8 cellular contexts compared by ENCODE assay signal in the genomic region with DNA sequence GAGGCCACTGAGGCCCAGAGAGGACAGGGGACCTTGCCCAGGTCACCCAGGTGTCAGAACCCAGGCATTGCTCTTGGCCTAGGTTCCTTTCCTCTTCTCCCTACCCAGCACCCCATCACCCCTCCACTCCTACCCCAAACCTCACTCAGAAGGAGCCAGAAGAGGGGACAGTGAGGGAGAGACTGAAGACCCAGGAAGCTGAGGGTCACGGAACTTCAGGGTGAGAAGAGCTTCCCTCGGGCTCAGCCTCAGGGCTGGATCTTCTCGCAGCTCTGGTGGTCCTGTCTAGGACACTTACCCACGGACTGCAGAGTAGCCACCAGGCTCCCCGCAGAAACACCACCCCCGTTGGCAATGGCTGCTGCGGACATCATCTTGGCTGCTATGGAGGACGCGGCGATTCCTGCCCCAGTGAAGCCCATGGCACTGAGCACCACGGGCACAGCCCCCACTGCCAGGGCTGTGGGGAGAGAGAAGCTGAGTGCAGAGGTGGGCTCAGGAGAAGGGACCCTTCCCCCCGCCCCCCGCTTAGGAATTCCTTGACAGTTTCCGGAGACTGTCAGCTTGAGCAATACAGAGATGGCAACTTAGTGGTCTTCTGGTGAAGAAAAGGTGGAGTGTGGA. TPM values are rescaled to one million over a fixed set of nuclear protein-coding genes. Genes with fewer than 3 reads are reported as not detected.
DNase-seq lines count a peak whose midpoint lies in the region; ATAC-seq and TF ChIP-seq lines count a peak whose summit lies in the region.

No MANE protein-coding gene starts in this region.

- peaks cover 9% of the 10 kb centered on the region for H3K36me3 Mint-ChIP-seq in CD8-positive, alpha-beta T cell

- peak overlapping the region; percentile 83 for H3K9ac ChIP-seq in Karpas-422 (ENCODE audit: low read length)

- ATAC-seq in CD8-positive, alpha-beta T cell, result no peak
- no peak for ATAC-seq in GM19351 (IDR thresholded peaks at IDR 0.05; ENCODE audit: unreplicated experiment)
- ATAC-seq in HG03108 (IDR thresholded peaks at IDR 0.05; ENCODE audit: unreplicated experiment), result no peak

- intact Hi-C loops in CD8-positive, alpha-beta T cell (cut with DNase I, micrococcal nuclease), result loop anchor here in 1 of 2 experiments (2.0 kb wide), 2 partner anchors 44 to 48 kb away; a partner anchor contains a TSS
- intact Hi-C loops in ovary (cut with DNase I), result loop anchor here in 2 of 4 donors (5.0 kb wide), 2 partner anchors 71 to 76 kb away; no protein-coding TSS in a partner anchor

- no peak for TF ChIP-seq POLR2A in ovary (IDR thresholded peaks at IDR 0.05)

- H4K20me1 ChIP-seq in Karpas-422 (ENCODE audit: insufficient read depth, low read depth, low read length), result no peaks in the 10 kb centered on the region

- no peaks in the 10 kb centered on the region for H3K9me3 Mint-ChIP-seq in CD8-positive, alpha-beta T cell

- H3K4me1 Mint-ChIP-seq in CD8-positive, alpha-beta T cell (ENCODE audit: low read depth), result peaks cover 17% of the 10 kb centered on the region

- H3K4me3 ChIP-seq in CD8-positive, alpha-beta T cell (ENCODE audit: low read depth, low read length), result no peak overlapping the region
- H3K4me3 ChIP-seq in Karpas-422 (ENCODE audit: low read length), result peak overlapping the region; percentile 82
- peak overlapping the region; percentile 53 for H3K4me3 ChIP-seq in ectodermal cell (ENCODE audit: insufficient read depth, low read depth, low read length)
- no peak overlapping the region for H3K4me3 ChIP-seq in ovary

- peak overlapping the region; percentile 92 for H3K4me3 Mint-ChIP-seq in CD8-positive, alpha-beta T cell

- DNase-seq in CD8-positive, alpha-beta T cell, result peak in 1 of 7 experiments; percentile 42
- DNase-seq in Karpas-422 (no peak), ovary (peak in 1 of 5 donors; percentile 37), NCI-H510A treated with DMSO at 0.1 percent for 48 hours (lab: John Stamatoyannopoulos, UW) (no peak), GM13976 (ENCODE audit: low spot score) (no peak)

- POLR2A ChIA-PET in CD8-positive, alpha-beta T cell (lab: Charles Lee), result interaction anchor here (1.0 kb wide), 1 partner anchor 76 kb away, joined by 3 read pairs; no protein-coding TSS in a partner anchor

- CTCF ChIA-PET in CD8-positive, alpha-beta T cell (lab: Charles Lee), result interaction anchor here (0.9 to 6.2 kb wide), 7 partner anchors 9 to 189 kb away, joined by 3 to 48 read pairs (median 8); a partner anchor contains a TSS

- H3K36me3 ChIP-seq in CD8-positive, alpha-beta T cell (ENCODE audit: insufficient read depth, low read length), result no peaks in the 10 kb centered on the region
- no peaks in the 10 kb centered on the region for H3K36me3 ChIP-seq in Karpas-422 (ENCODE audit: insufficient read depth, low read length)
- no peaks in the 10 kb centered on the region for H3K36me3 ChIP-seq in ectodermal cell (ENCODE audit: control insufficient read depth, insufficient read depth, low read length)
- H3K36me3 ChIP-seq in ovary, result no peaks in the 10 kb centered on the region

- no peak for TF ChIP-seq CTCF in CD8-positive, alpha-beta T cell (IDR thresholded peaks at IDR 0.05)
- TF ChIP-seq CTCF in ovary (IDR thresholded peaks at IDR 0.05) (no peak), GM13976 (IDR thresholded peaks at IDR 0.05; ENCODE audit: borderline replicate concordance, control extremely low read depth, extremely low read depth, insufficient read depth, missing control alignments) (no peak)

- H3K27me3 ChIP-seq in CD8-positive, alpha-beta T cell (ENCODE audit: insufficient read depth, low read length), result no peaks in the 10 kb centered on the region
- H3K27me3 ChIP-seq in Karpas-422 (ENCODE audit: low read length), result no peaks in the 10 kb centered on the region
- no peaks in the 10 kb centered on the region for H3K27me3 ChIP-seq in ectodermal cell (ENCODE audit: control insufficient read depth, insufficient read depth, low read length, poor library complexity, severe bottlenecking)
- no peaks in the 10 kb centered on the region for H3K27me3 ChIP-seq in ovary

- H3K27ac ChIP-seq in CD8-positive, alpha-beta T cell (ENCODE audit: low read depth, low read length), result no peak overlapping the region
- no peak overlapping the region for H3K27ac ChIP-seq in Karpas-422 (ENCODE audit: low read length)
- no peak overlapping the region for H3K27ac ChIP-seq in ectodermal cell (ENCODE audit: insufficient read depth, low read depth, low read length, poor library complexity, severe bottlenecking)
- H3K27ac ChIP-seq in ovary, result peak overlapping the region; percentile 91 to 94

- no peaks in the 10 kb centered on the region for H3K79me2 ChIP-seq in Karpas-422 (ENCODE audit: low read length)

- peaks cover 16% of the 10 kb centered on the region for H3K4me1 ChIP-seq in CD8-positive, alpha-beta T cell (ENCODE audit: insufficient read depth, low read length)
- peaks cover 18% of the 10 kb centered on the region for H3K4me1 ChIP-seq in Karpas-422 (ENCODE audit: low read length)
- H3K4me1 ChIP-seq in ectodermal cell (ENCODE audit: control insufficient read depth, insufficient read depth, low read length), result peaks cover 3% of the 10 kb centered on the region
- H3K4me1 ChIP-seq in ovary (ENCODE audit: insufficient read depth), result no peaks in the 10 kb centered on the region

- no peaks in the 10 kb centered on the region for H3K9me3 ChIP-seq in CD8-positive, alpha-beta T cell (ENCODE audit: low read length)
- H3K9me3 ChIP-seq in Karpas-422 (ENCODE audit: low read length) (no peaks in the 10 kb centered on the region), ectodermal cell (ENCODE audit: control insufficient read depth, low read length) (no peaks in the 10 kb centered on the region), ovary (no peaks in the 10 kb centered on the region)

- in situ Hi-C loops in GM13976 (cut with MboI; ENCODE audit: low sequenced_read_pairs, unreplicated experiment), result loop anchor here (10.0 kb wide), 1 partner anchor 194 kb away; no protein-coding TSS in a partner anchor

- no peaks in the 10 kb centered on the region for H3K9me2 ChIP-seq in Karpas-422 (replicated peaks; ENCODE audit: insufficient read depth, low read length)

- no peaks in the 10 kb centered on the region for H3K27me3 Mint-ChIP-seq in CD8-positive, alpha-beta T cell (ENCODE audit: low read depth)

- WGBS in ectodermal cell, 2 experiments, result 84 to 87% methylated on average over 14 of the region's 14 CpGs
- 86 to 88% (median 87%) methylated on average over 14 of the region's 14 CpGs for WGBS in ovary, 3 donors

- peak overlapping the region; percentile 77 for H3K27ac Mint-ChIP-seq in CD8-positive, alpha-beta T cell

- H3K4me2 ChIP-seq in Karpas-422 (ENCODE audit: low read depth, low read length, poor library complexity, severe bottlenecking), result peak overlapping the region; percentile 73

- no peak for TF ChIP-seq EP300 in ovary (IDR thresholded peaks at IDR 0.05)

- H2AFZ ChIP-seq in Karpas-422 (ENCODE audit: low read length), result no peak overlapping the region

RNA-seq across cellular contexts. Expression of a gene that starts 1.1 kb away (rescaled TPM):
- total RNA-seq in CD8-positive, alpha-beta T cell, result 10 to 100 TPM; 13.3 to 16.4 TPM
- total RNA-seq in Karpas-422 (2014; rRNA removed; shearing (Covaris generic); ENCODE audit: low replicate concordance), result 118 and 145 TPM in 2 replicates
- polyA plus RNA-seq in ectodermal cell (2013, experiment 1 of 4), result 53.4 TPM
- 56.3 TPM for polyA plus RNA-seq in ectodermal cell (2013, experiment 2 of 4)
- polyA plus RNA-seq in ectodermal cell (2013, experiment 3 of 4), result 68.5 TPM
- 90.3 TPM for polyA plus RNA-seq in ectodermal cell (2013, experiment 4 of 4)
- 100 to 1,000 TPM in 3 of 7 donors, 10 to 100 TPM in 4; 53.4 to 106 (median 88.5) TPM for total RNA-seq in ovary
- polyA plus RNA-seq in ovary, result 100 to 1,000 TPM in 1 of 2 donors, 10 to 100 TPM in 1; 37.8 to 145 TPM

RNA-seq across cellular contexts. Expression of a gene that starts 17.8 kb away (rescaled TPM):
- under 1 TPM; 0.92 to 0.95 TPM for total RNA-seq in CD8-positive, alpha-beta T cell
- 0.48 and 1.1 TPM in 2 replicates for total RNA-seq in Karpas-422 (2014; rRNA removed; shearing (Covaris generic); ENCODE audit: low replicate concordance)
- 6.6 TPM for polyA plus RNA-seq in ectodermal cell (2013, experiment 1 of 4)
- polyA plus RNA-seq in ectodermal cell (2013, experiment 2 of 4), result 6.3 TPM
- polyA plus RNA-seq in ectodermal cell (2013, experiment 3 of 4), result 6.1 TPM
- polyA plus RNA-seq in ectodermal cell (2013, experiment 4 of 4), result 5.8 TPM
- total RNA-seq in ovary, result 100 to 1,000 TPM in 1 of 7 donors, 10 to 100 TPM in 6; 44.5 to 117 (median 56.9) TPM
- polyA plus RNA-seq in ovary, result 100 to 1,000 TPM; 119 to 413 TPM

RNA-seq across cellular contexts. Expression of a gene that starts 45.8 kb away (rescaled TPM):
- total RNA-seq in CD8-positive, alpha-beta T cell, result not detected
- total RNA-seq in Karpas-422 (2014; rRNA removed; shearing (Covaris generic); ENCODE audit: low replicate concordance), result 0.75 and 0.79 TPM in 2 replicates
- 9.3 TPM for polyA plus RNA-seq in ectodermal cell (2013, experiment 1 of 4)
- 8.3 TPM for polyA plus RNA-seq in ectodermal cell (2013, experiment 2 of 4)
- polyA plus RNA-seq in ectodermal cell (2013, experiment 3 of 4), result 8.6 TPM
- polyA plus RNA-seq in ectodermal cell (2013, experiment 4 of 4), result 9.8 TPM
- total RNA-seq in ovary, result 10 to 100 TPM in 6 of 7 donors, 1 to 10 TPM in 1; 10.0 to 41.0 (median 17.6) TPM
- polyA plus RNA-seq in ovary, result 1 to 10 TPM; 3.0 to 6.6 TPM

RNA-seq across cellular contexts. Expression of a gene that starts 47.2 kb away (rescaled TPM):
- 10 to 100 TPM in 1 of 2 experiments, 1 to 10 TPM in 1; 8.4 to 13.4 TPM for total RNA-seq in CD8-positive, alpha-beta T cell
- total RNA-seq in Karpas-422 (2014; rRNA removed; shearing (Covaris generic); ENCODE audit: low replicate concordance), result 7.8 and 17.6 TPM in 2 replicates
- 31.1 TPM for polyA plus RNA-seq in ectodermal cell (2013, experiment 1 of 4)
- polyA plus RNA-seq in ectodermal cell (2013, experiment 2 of 4), result 32.9 TPM
- 24.0 TPM for polyA plus RNA-seq in ectodermal cell (2013, experiment 3 of 4)
- 23.3 TPM for polyA plus RNA-seq in ectodermal cell (2013, experiment 4 of 4)
- total RNA-seq in ovary, result 10 to 100 TPM; 27.4 to 57.0 (median 32.8) TPM
- polyA plus RNA-seq in ovary, result 10 to 100 TPM; 21.5 to 43.9 TPM

RNA-seq across cellular contexts. Expression of a gene that starts 47.3 kb away (rescaled TPM):
- 100 to 1,000 TPM; 769 to 779 TPM for total RNA-seq in CD8-positive, alpha-beta T cell
- total RNA-seq in Karpas-422 (2014; rRNA removed; shearing (Covaris generic); ENCODE audit: low replicate concordance), result 217 and 248 TPM in 2 replicates
- 173 TPM for polyA plus RNA-seq in ectodermal cell (2013, experiment 1 of 4)
- 158 TPM for polyA plus RNA-seq in ectodermal cell (2013, experiment 2 of 4)
- polyA plus RNA-seq in ectodermal cell (2013, experiment 3 of 4), result 118 TPM
- polyA plus RNA-seq in ectodermal cell (2013, experiment 4 of 4), result 131 TPM
- 100 to 1,000 TPM in 6 of 7 donors, 10 to 100 TPM in 1; 98.8 to 286 (median 233) TPM for total RNA-seq in ovary
- polyA plus RNA-seq in ovary, result 100 to 1,000 TPM; 118 to 521 TPM

Comparison
In these comparisons a context has a peak if more than half of its experiments do, and no peak if none do; other contexts are left out.
1. H3K27ac ChIP-seq: peak in ovary (2 of 2); none in CD8-positive, alpha-beta T cell (single experiment), Karpas-422 (single experiment) and ectodermal cell (single experiment).
2. H3K4me3 ChIP-seq: peak in Karpas-422 (single experiment) and ectodermal cell (single experiment); none in CD8-positive, alpha-beta T cell (single experiment) and ovary (single experiment).
3. RNA of a gene that starts 17.8 kb away (total RNA-seq): 44.5 to 117 TPM in ovary; 0.92 to 0.95 TPM in CD8-positive, alpha-beta T cell and 0.48 to 1.1 TPM in Karpas-422; every median in the first group is over 10 times any median in the second.